Comparison of ENCODE assay signal across 1 cellular context in the genomic region with DNA sequence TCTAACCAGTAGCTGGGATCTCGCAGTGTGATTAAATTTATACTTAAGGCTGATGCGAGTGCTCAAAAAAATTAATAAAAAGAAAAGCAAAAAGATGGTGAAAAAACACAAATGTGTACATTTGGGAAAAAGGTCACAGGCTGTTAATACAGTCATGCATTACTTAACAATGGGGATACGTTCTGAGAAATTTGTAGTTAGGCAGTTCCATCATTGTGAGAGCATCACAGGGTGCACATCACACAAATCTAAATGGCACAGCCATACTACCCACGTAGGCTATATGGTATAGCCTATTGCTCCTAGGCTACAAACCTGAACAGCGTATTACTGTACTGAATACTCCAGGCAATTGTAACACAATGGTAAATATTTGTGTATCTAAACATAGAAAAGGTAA.
TF ChIP-seq lines count a peak whose summit lies in the region.

No MANE protein-coding gene starts in this region.

TF ChIP-seq in GM23338, 12 proteins besides CTCF, POLR2A, EP300 and RAD21:
- TF ChIP-seq, protein P1, sequence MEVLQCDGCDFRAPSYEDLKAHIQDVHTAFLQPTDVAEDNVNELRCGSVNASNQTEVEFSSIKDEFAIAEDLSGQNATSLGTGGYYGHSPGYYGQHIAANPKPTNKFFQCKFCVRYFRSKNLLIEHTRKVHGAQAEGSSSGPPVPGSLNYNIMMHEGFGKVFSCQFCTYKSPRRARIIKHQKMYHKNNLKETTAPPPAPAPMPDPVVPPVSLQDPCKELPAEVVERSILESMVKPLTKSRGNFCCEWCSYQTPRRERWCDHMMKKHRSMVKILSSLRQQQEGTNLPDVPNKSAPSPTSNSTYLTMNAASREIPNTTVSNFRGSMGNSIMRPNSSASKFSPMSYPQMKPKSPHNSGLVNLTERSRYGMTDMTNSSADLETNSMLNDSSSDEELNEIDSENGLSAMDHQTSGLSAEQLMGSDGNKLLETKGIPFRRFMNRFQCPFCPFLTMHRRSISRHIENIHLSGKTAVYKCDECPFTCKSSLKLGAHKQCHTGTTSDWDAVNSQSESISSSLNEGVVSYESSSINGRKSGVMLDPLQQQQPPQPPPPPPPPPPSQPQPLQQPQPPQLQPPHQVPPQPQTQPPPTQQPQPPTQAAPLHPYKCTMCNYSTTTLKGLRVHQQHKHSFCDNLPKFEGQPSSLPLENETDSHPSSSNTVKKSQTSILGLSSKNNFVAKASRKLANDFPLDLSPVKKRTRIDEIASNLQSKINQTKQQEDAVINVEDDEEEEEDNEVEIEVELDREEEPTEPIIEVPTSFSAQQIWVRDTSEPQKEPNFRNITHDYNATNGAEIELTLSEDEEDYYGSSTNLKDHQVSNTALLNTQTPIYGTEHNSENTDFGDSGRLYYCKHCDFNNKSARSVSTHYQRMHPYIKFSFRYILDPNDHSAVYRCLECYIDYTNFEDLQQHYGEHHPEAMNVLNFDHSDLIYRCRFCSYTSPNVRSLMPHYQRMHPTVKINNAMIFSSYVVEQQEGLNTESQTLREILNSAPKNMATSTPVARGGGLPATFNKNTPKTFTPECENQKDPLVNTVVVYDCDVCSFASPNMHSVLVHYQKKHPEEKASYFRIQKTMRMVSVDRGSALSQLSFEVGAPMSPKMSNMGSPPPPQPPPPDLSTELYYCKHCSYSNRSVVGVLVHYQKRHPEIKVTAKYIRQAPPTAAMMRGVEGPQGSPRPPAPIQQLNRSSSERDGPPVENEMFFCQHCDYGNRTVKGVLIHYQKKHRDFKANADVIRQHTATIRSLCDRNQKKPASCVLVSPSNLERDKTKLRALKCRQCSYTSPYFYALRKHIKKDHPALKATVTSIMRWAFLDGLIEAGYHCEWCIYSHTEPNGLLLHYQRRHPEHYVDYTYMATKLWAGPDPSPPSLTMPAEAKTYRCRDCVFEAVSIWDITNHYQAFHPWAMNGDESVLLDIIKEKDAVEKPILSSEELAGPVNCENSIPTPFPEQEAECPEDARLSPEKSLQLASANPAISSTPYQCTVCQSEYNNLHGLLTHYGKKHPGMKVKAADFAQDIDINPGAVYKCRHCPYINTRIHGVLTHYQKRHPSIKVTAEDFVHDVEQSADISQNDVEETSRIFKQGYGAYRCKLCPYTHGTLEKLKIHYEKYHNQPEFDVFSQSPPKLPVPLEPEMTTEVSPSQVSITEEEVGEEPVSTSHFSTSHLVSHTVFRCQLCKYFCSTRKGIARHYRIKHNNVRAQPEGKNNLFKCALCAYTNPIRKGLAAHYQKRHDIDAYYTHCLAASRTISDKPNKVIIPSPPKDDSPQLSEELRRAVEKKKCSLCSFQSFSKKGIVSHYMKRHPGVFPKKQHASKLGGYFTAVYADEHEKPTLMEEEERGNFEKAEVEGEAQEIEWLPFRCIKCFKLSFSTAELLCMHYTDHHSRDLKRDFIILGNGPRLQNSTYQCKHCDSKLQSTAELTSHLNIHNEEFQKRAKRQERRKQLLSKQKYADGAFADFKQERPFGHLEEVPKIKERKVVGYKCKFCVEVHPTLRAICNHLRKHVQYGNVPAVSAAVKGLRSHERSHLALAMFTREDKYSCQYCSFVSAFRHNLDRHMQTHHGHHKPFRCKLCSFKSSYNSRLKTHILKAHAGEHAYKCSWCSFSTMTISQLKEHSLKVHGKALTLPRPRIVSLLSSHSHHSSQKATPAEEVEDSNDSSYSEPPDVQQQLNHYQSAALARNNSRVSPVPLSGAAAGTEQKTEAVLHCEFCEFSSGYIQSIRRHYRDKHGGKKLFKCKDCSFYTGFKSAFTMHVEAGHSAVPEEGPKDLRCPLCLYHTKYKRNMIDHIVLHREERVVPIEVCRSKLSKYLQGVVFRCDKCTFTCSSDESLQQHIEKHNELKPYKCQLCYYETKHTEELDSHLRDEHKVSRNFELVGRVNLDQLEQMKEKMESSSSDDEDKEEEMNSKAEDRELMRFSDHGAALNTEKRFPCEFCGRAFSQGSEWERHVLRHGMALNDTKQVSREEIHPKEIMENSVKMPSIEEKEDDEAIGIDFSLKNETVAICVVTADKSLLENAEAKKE (CRISPR knock-in tag; IDR thresholded peaks at IDR 0.05), result no peak
- TF ChIP-seq EZH2phosphoT487 (IDR thresholded peaks at IDR 0.05; ENCODE audit: unreplicated experiment) (no peak), CREB1 (CRISPR knock-in tag; IDR thresholded peaks at IDR 0.05; ENCODE audit: low read depth) (no peak)
- TF ChIP-seq, protein P2, sequence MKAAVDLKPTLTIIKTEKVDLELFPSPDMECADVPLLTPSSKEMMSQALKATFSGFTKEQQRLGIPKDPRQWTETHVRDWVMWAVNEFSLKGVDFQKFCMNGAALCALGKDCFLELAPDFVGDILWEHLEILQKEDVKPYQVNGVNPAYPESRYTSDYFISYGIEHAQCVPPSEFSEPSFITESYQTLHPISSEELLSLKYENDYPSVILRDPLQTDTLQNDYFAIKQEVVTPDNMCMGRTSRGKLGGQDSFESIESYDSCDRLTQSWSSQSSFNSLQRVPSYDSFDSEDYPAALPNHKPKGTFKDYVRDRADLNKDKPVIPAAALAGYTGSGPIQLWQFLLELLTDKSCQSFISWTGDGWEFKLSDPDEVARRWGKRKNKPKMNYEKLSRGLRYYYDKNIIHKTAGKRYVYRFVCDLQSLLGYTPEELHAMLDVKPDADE (IDR thresholded peaks at IDR 0.05), result no peak
